16 cellular contexts compared by ENCODE assay signal in the genomic region with DNA sequence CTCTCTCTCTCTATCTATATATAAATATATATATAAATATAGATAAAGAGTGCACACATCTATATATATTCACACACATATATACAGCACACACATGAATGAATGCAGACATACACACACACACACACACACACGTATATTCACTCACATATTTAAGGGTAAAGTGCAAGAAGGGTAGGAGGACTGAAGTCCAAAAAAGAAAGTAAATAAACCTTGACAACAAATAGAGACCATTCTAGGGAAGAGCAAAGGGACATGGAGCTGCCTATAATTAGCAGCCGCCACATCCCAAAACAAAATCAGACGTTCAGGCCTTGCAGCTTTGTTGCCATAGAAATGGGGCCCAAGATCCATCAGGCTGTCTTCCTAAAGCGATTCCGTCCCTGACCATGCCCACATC.
"Had no signal": no experiment of that assay in that cellular context is flagged by ENCODE, and none has a peak within 500 bp of the region (broad histone marks: within the 10 kb centered on the region; RNA-seq: fewer than 3 reads in every experiment).

No MANE protein-coding gene starts in this region.

- DNase-seq: effector CD4-positive, alpha-beta T cell; endodermal cell; erythroblast; foreskin melanocyte; heart left ventricle; hippocampal formation; left colon; mammary epithelial cell; mucosa of descending colon; naive thymus-derived CD8-positive, alpha-beta T cell; stimulated activated CD4-positive, alpha-beta T cell treated with anti-CD3 and anti-CD28 coated beads, Interleukin-4, amount 100 ng/mL, for 24 hours; tibial artery; upper lobe of left lung; uterus had no signal

- H3K27ac ChIP-seq: heart left ventricle, neutrophil, right atrium auricular region, tibial artery, upper lobe of left lung, uterus had no signal

- H3K9me3 ChIP-seq: mucosa of descending colon, neutrophil, upper lobe of left lung had no signal

- H3K36me3 ChIP-seq: heart left ventricle, neutrophil, right atrium auricular region, tibial artery, upper lobe of left lung, uterus had no signal

- H3K27me3 ChIP-seq: neutrophil, right atrium auricular region, tibial artery, upper lobe of left lung, uterus had no signal

- H3K4me3 ChIP-seq: heart left ventricle, mucosa of descending colon, right atrium auricular region, tibial artery, upper lobe of left lung, uterus had no signal

- H3K4me1 ChIP-seq: heart left ventricle, right atrium auricular region, tibial artery, upper lobe of left lung, uterus had no signal
